ENCODE assay signal across 1 cellular context in genomic region chr15:75452968-75453702, GRCh38.
TF ChIP-seq lines count a peak whose summit lies in the region.

No MANE protein-coding gene starts in this region.

TF ChIP-seq in HEK293, 187 proteins besides CTCF, POLR2A, EP300 and RAD21 (continued from another document and continues in another):
- TF ChIP-seq PRDM2 (tag by site-specific recombination; IDR thresholded peaks at IDR 0.05; ENCODE audit: borderline replicate concordance) (no peak), ZNF184 (tag by site-specific recombination; IDR thresholded peaks at IDR 0.05) (no peak), SCRT2 (tag by site-specific recombination; IDR thresholded peaks at IDR 0.05) (peak; percentile 95), ZNF19 (tag by site-specific recombination; IDR thresholded peaks at IDR 0.05; ENCODE audit: low read depth) (no peak), ZNF391 (tag by site-specific recombination; IDR thresholded peaks at IDR 0.05; ENCODE audit: borderline replicate concordance, low read depth) (no peak), ZNF677 (tag by site-specific recombination; IDR thresholded peaks at IDR 0.05) (no peak), REPIN1 (tag by site-specific recombination; IDR thresholded peaks at IDR 0.05; ENCODE audit: low read depth) (no peak), SP7 (tag by site-specific recombination; IDR thresholded peaks at IDR 0.05) (no peak), TRIM28 (IDR thresholded peaks at IDR 0.05; ENCODE audit: borderline replicate concordance, low read length) (0 out of 2 replicates have a peak, but pooled peaks have one; percentile 19), ZNF280C (tag by site-specific recombination; IDR thresholded peaks at IDR 0.05) (no peak), ZNF473 (tag by site-specific recombination; IDR thresholded peaks at IDR 0.05) (no peak), ZNF558 (tag by site-specific recombination; IDR thresholded peaks at IDR 0.05) (no peak), ZNF785 (tag by site-specific recombination; IDR thresholded peaks at IDR 0.05) (no peak; the same call in 1 of the 2 replicates), ZNF555 (tag by site-specific recombination; conservative IDR thresholded peaks at IDR 0.05) (no peak), KLF1 (tag by site-specific recombination; IDR thresholded peaks at IDR 0.05) (peak; percentile 73), ZNF416 (tag by site-specific recombination; IDR thresholded peaks at IDR 0.05) (no peak), ZNF792 (tag by site-specific recombination; IDR thresholded peaks at IDR 0.05) (0 out of 2 replicates have a peak, but pooled peaks have one; percentile 50), KLF7 (tag by site-specific recombination; IDR thresholded peaks at IDR 0.05; ENCODE audit: borderline replicate concordance) (peak; percentile 42; the same call in 1 of the 2 replicates), ZNF157 (tag by site-specific recombination; IDR thresholded peaks at IDR 0.05) (no peak; the same call in 1 of the 2 replicates), ZSCAN4 (tag by site-specific recombination; IDR thresholded peaks at IDR 0.05) (no peak), OSR2 (tag by site-specific recombination; IDR thresholded peaks at IDR 0.05) (no peak), FEZF1 (tag by site-specific recombination; IDR thresholded peaks at IDR 0.05) (no peak), ZNF223 (tag by site-specific recombination; IDR thresholded peaks at IDR 0.05) (no peak), GLIS2 (tag by site-specific recombination; IDR thresholded peaks at IDR 0.05) (peak; percentile 94), ZNF114 (tag by site-specific recombination; IDR thresholded peaks at IDR 0.05) (no peak), ZNF830 (tag by site-specific recombination; IDR thresholded peaks at IDR 0.05; ENCODE audit: low read depth) (no peak), ZNF121 (tag by site-specific recombination; IDR thresholded peaks at IDR 0.05) (no peak), ZNF266 (tag by site-specific recombination; IDR thresholded peaks at IDR 0.05; ENCODE audit: low read depth) (no peak), GLIS1 (tag by site-specific recombination; IDR thresholded peaks at IDR 0.05) (0 out of 2 replicates have a peak, but pooled peaks have one; percentile 10), ZNF837 (tag by site-specific recombination; IDR thresholded peaks at IDR 0.05) (no peak), MEIS1 (CRISPR knock-in tag; IDR thresholded peaks at IDR 0.05; ENCODE audit: borderline replicate concordance) (no peak), ZSCAN5A (tag by site-specific recombination; IDR thresholded peaks at IDR 0.05) (no peak), ZNF501 (tag by site-specific recombination; IDR thresholded peaks at IDR 0.05) (peak; percentile 29; the same call in 1 of the 2 replicates), ZNF670 (tag by site-specific recombination; IDR thresholded peaks at IDR 0.05; ENCODE audit: low read depth) (no peak), ZNF362 (tag by site-specific recombination; IDR thresholded peaks at IDR 0.05) (no peak), ZSCAN16 (tag by site-specific recombination; IDR thresholded peaks at IDR 0.05) (no peak), ZNF433 (tag by site-specific recombination; IDR thresholded peaks at IDR 0.05; ENCODE audit: low read depth) (no peak), ZNF639 (tag by site-specific recombination; IDR thresholded peaks at IDR 0.05) (0 out of 2 replicates have a peak, but pooled peaks have one; percentile 2)
- TF ChIP-seq, protein P1, sequence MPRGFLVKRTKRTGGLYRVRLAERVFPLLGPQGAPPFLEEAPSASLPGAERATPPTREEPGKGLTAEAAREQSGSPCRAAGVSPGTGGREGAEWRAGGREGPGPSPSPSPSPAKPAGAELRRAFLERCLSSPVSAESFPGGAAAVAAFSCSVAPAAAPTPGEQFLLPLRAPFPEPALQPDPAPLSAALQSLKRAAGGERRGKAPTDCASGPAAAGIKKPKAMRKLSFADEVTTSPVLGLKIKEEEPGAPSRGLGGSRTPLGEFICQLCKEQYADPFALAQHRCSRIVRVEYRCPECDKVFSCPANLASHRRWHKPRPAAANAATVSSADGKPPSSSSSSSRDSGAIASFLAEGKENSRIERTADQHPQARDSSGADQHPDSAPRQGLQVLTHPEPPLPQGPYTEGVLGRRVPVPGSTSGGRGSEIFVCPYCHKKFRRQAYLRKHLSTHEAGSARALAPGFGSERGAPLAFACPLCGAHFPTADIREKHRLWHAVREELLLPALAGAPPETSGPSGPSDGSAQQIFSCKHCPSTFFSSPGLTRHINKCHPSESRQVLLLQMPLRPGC (tag by site-specific recombination; IDR thresholded peaks at IDR 0.05), result no peak; the same call in 1 of the 2 replicates
- TF ChIP-seq, protein P2, sequence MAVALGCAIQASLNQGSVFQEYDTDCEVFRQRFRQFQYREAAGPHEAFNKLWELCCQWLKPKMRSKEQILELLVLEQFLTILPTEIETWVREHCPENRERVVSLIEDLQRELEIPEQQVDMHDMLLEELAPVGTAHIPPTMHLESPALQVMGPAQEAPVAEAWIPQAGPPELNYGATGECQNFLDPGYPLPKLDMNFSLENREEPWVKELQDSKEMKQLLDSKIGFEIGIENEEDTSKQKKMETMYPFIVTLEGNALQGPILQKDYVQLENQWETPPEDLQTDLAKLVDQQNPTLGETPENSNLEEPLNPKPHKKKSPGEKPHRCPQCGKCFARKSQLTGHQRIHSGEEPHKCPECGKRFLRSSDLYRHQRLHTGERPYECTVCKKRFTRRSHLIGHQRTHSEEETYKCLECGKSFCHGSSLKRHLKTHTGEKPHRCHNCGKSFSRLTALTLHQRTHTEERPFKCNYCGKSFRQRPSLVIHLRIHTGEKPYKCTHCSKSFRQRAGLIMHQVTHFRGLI (tag by site-specific recombination; IDR thresholded peaks at IDR 0.05), result no peak
- TF ChIP-seq, protein P3, sequence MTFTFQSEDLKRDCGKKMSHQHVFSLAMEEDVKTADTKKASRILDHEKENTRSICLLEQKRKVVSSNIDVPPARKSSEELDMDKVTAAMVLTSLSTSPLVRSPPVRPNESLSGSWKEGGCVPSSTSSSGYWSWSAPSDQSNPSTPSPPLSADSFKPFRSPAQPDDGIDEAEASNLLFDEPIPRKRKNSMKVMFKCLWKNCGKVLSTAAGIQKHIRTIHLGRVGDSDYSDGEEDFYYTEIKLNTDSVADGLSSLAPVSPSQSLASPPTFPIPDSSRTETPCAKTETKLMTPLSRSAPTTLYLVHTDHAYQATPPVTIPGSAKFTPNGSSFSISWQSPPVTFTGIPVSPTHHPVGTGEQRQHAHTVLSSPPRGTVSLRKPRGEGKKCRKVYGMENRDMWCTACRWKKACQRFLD (tag by site-specific recombination; IDR thresholded peaks at IDR 0.05), result no peak
- TF ChIP-seq, protein P4, sequence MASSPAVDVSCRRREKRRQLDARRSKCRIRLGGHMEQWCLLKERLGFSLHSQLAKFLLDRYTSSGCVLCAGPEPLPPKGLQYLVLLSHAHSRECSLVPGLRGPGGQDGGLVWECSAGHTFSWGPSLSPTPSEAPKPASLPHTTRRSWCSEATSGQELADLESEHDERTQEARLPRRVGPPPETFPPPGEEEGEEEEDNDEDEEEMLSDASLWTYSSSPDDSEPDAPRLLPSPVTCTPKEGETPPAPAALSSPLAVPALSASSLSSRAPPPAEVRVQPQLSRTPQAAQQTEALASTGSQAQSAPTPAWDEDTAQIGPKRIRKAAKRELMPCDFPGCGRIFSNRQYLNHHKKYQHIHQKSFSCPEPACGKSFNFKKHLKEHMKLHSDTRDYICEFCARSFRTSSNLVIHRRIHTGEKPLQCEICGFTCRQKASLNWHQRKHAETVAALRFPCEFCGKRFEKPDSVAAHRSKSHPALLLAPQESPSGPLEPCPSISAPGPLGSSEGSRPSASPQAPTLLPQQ (tag by site-specific recombination; IDR thresholded peaks at IDR 0.05), result no peak
